14 cellular contexts compared by ENCODE assay signal in genomic region chr20:57526067-57526884, GRCh38. TPM values are rescaled to one million over a fixed set of nuclear protein-coding genes. Genes with fewer than 3 reads are reported as not detected.
DNase-seq lines count a peak whose midpoint lies in the region; ATAC-seq and TF ChIP-seq lines count a peak whose summit lies in the region.
"Had no signal": no experiment of that assay in that cellular context is flagged by ENCODE, and none has a peak within 500 bp of the region (broad histone marks: within the 10 kb centered on the region; RNA-seq: fewer than 3 reads in every experiment).

No MANE protein-coding gene starts in this region.

- no peaks in the 10 kb centered on the region for H3K9me3 ChIP-seq in A673 (ENCODE audit: low read depth, low read length, poor library complexity, severe bottlenecking)
- H3K9me3 ChIP-seq in DND-41 (ENCODE audit: insufficient read depth, low read length, severe bottlenecking), result no peaks in the 10 kb centered on the region
- no peaks in the 10 kb centered on the region for H3K9me3 ChIP-seq in colonic mucosa
- H3K9me3 ChIP-seq: Peyer's patch, psoas muscle, tibial artery had no signal

- no peaks in the 10 kb centered on the region for H3K79me2 ChIP-seq in DND-41 (ENCODE audit: insufficient read depth, low read length)

- DNase-seq in A673 (ENCODE audit: low spot score) (peak; percentile 44), DND-41 (peak; percentile 38), NB4 (ENCODE audit: low read depth) (peak; percentile 73), colonic mucosa (peak; percentile 58), NOMO-1 treated with DMSO at 0.1 percent for 48 hours (lab: John Stamatoyannopoulos, UW; ENCODE audit: unreplicated experiment) (no peak), NOMO-1 (lab: John Stamatoyannopoulos, UW; ENCODE audit: unreplicated experiment in 2 of 2) (no peak)
- DNase-seq: DMS153, NCI-H1092, Peyer's patch, psoas muscle had no signal

- 0 out of 2 replicates have a peak, but pooled peaks cover 3% of the 10 kb centered on the region for H4K20me1 ChIP-seq in DND-41 (ENCODE audit: insufficient read depth, low read length)

- ATAC-seq in DND-41 (ENCODE audit: insufficient read depth, low read depth) (peak; percentile 52; the same call in 1 of the 3 replicates), HG03354 (IDR thresholded peaks at IDR 0.05; ENCODE audit: poor library complexity, severe bottlenecking, unreplicated experiment) (no peak), GM21576 (IDR thresholded peaks at IDR 0.05; ENCODE audit: unreplicated experiment) (no peak)
- ATAC-seq: psoas muscle had no signal

- H3K4me1 ChIP-seq in A673 (ENCODE audit: insufficient read depth, low read length, poor library complexity, severe bottlenecking) (no peaks in the 10 kb centered on the region), DND-41 (ENCODE audit: insufficient read depth, low read length) (no peaks in the 10 kb centered on the region), colonic mucosa (peaks cover 7% of the 10 kb centered on the region)
- H3K4me1 ChIP-seq: Peyer's patch, psoas muscle, tibial artery had no signal

- H3K27me3 ChIP-seq in A673 (replicated peaks; ENCODE audit: insufficient read depth, low read depth, low read length, poor library complexity) (no peaks in the 10 kb centered on the region), DND-41 (ENCODE audit: insufficient read depth, low read length, poor library complexity) (peaks cover 12% of the 10 kb centered on the region), colonic mucosa (no peaks in the 10 kb centered on the region)
- H3K27me3 ChIP-seq: Peyer's patch had no signal

- H3K4me2 ChIP-seq in DND-41 (ENCODE audit: insufficient read depth, low read length), result no peak overlapping the region

- no TSS peak for BruUV-seq in A673 (replicated peaks; lab: Mats Ljungman, UMichigan)

- TF ChIP-seq CTCF in A673 (conservative IDR thresholded peaks at IDR 0.05; ENCODE audit: low read depth, low read length) (peak; percentile 57), DND-41 (IDR thresholded peaks at IDR 0.05; ENCODE audit: borderline replicate concordance, extremely low read depth, low read length, poor library complexity, severe bottlenecking) (peak; percentile 44), NB4 (IDR thresholded peaks at IDR 0.05; ENCODE audit: low read depth, low read length) (peak; percentile 56), colonic mucosa (IDR thresholded peaks at IDR 0.05) (no peak)

- H3K27ac ChIP-seq in A673 (ENCODE audit: low read depth, low read length, poor library complexity, severe bottlenecking) (no peak overlapping the region), DND-41 (ENCODE audit: low read length) (no peak overlapping the region), colonic mucosa (no peak overlapping the region)
- H3K27ac ChIP-seq: Peyer's patch, psoas muscle, tibial artery had no signal

- intact Hi-C loops in A673 (cut with micrococcal nuclease; ENCODE audit: unreplicated experiment) (no loop called here), colonic mucosa (cut with DNase I) (no loop called here)

- no peak overlapping the region for H3K9ac ChIP-seq in DND-41 (ENCODE audit: low read depth, low read length)
- no peak overlapping the region for H3K9ac ChIP-seq in colonic mucosa (ENCODE audit: low read depth in 2 of 2, low read length in 2 of 2)

- H3K36me3 ChIP-seq in A673 (ENCODE audit: insufficient read depth, low read length, poor library complexity, severe bottlenecking) (no peaks in the 10 kb centered on the region), DND-41 (ENCODE audit: insufficient read depth, low read length) (no peaks in the 10 kb centered on the region), colonic mucosa (no peaks in the 10 kb centered on the region)
- H3K36me3 ChIP-seq: Peyer's patch, tibial artery had no signal

- CTCF ChIA-PET in A673 (lab: Charles Lee), result no interaction called here

- no peak overlapping the region for H2AFZ ChIP-seq in DND-41 (ENCODE audit: low read depth, low read length)

- TF ChIP-seq POLR2A in NB4 (IDR thresholded peaks at IDR 0.05; ENCODE audit: extremely low read depth, insufficient read length), result no peak

- POLR2A ChIA-PET in A673 (lab: Charles Lee; ENCODE audit: low non-redundant PET), result no interaction called here

- H3K4me3 ChIP-seq in A673 (ENCODE audit: low read depth, low read length, poor library complexity, severe bottlenecking) (no peak overlapping the region), DND-41 (ENCODE audit: low read depth in 1 of 2, low read length in 2 of 2) (no peak overlapping the region), NB4 (ENCODE audit: low read depth, low read length) (no peak overlapping the region), colonic mucosa (no peak overlapping the region)
- H3K4me3 ChIP-seq: Peyer's patch, psoas muscle, tibial artery had no signal

RNA-seq across cellular contexts. Expression of gene CTCFL, which starts 1.3 kb away (rescaled TPM):
- 0.90 and 1.6 TPM in 2 replicates for total RNA-seq in A673 (2021)
- under 1 TPM in 1 of 2 donors, not detected in 1; 0.47 TPM for total RNA-seq in colonic mucosa
- total RNA-seq: Peyer's patch, psoas muscle had no signal

RNA-seq across cellular contexts. Expression of gene PCK1, which starts 34.6 kb away (rescaled TPM):
- total RNA-seq in A673 (2021), result not detected in 2 replicates
- 100 to 1,000 TPM; 272 TPM for total RNA-seq in colonic mucosa
- total RNA-seq: mesothelial cell of epicardium had no signal

Comparison
In these comparisons a context has a peak if more than half of its experiments do, and no peak if none do; other contexts are left out.
1. DNase-seq: peak in A673 (single experiment), DND-41 (single experiment), NB4 (single experiment) and colonic mucosa (single experiment); none in NOMO-1 treated with DMSO at 0.1 percent for 48 hours (single experiment) and NOMO-1 (0 of 2).
2. RNA of gene PCK1, which starts 34.6 kb away (total RNA-seq): 272 TPM in colonic mucosa; not detected in A673; every median in the first group is over 100 times any median in the second.